In the genomic region with DNA sequence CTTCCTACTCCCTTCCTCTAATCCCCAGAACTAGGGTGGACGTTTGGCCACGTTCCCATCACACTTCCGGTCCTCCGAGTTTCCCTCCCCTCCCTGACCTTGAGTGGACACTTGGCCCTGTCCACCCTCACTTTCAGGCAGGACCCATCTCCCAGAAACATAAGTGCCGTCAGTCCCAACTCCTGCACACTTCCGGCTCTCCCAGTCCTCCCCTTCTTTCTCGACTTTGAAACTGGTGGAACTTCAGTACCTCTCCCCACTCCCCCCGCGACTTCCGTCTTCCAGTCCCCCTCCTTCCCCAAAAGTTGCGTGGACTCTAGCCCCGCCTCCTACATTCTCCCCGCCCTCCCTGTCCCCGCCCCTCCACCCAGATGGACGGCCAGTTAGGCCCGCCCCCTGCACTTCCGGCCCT, we compare ENCODE assay signal across 8 cellular contexts. TPM values are rescaled to one million over a fixed set of nuclear protein-coding genes. Genes with fewer than 3 reads are reported as not detected.
DNase-seq lines count a peak whose midpoint lies in the region; ATAC-seq, FAIRE-seq and TF ChIP-seq lines count a peak whose summit lies in the region.

No MANE protein-coding gene starts in this region.

- H3K9me3 Mint-ChIP-seq in activated T-cell treated with anti-CD3 and anti-CD28 coated beads, Interleukin-2, amount 50 U/mL, for 24 hours, result peaks cover 43% of the 10 kb centered on the region

- H2AK5ac ChIP-seq in IMR-90 (ENCODE audit: low read depth, low read length), result peak overlapping the region; percentile 15; the same call in 1 of the 2 replicates

- H4K20me1 ChIP-seq in DOHH2 (ENCODE audit: control insufficient read depth, insufficient read depth, low read depth, low read length) (no peaks in the 10 kb centered on the region), IMR-90 (ENCODE audit: insufficient read depth, low read length) (no peaks in the 10 kb centered on the region)

- H3K23ac ChIP-seq in IMR-90 (ENCODE audit: low read depth, low read length), result no peak overlapping the region

- H2AK9ac ChIP-seq in IMR-90 (replicated peaks; ENCODE audit: low read depth, low read length, poor library complexity), result peak overlapping the region; percentile 91

- CTCF ChIA-PET in IMR-90 (lab: Yijun Ruan, JAX), result no interaction called here

- no peaks in the 10 kb centered on the region for H3F3A ChIP-seq in DOHH2 (ENCODE audit: control insufficient read depth, insufficient read depth)

- no peak overlapping the region for H3K56ac ChIP-seq in IMR-90 (ENCODE audit: extremely low read depth, insufficient read depth, low read length)

- H3K36me3 ChIP-seq in DOHH2 (ENCODE audit: control insufficient read depth, low read length), result peaks cover 36% of the 10 kb centered on the region
- peaks cover 39% of the 10 kb centered on the region for H3K36me3 ChIP-seq in IMR-90 (ENCODE audit: control insufficient read depth, insufficient read depth, low read length)
- peaks cover 0 to 74% of the 10 kb centered on the region in 2 donors for H3K36me3 ChIP-seq in gastroesophageal sphincter
- H3K36me3 ChIP-seq in small intestine (ENCODE audit: control insufficient read depth in 2 of 2, insufficient read depth in 2 of 2, low read length in 2 of 2), result peaks cover 11 to 21% of the 10 kb centered on the region in 2 donors

- 18% methylated on average over 4 of the region's 17 CpGs; no CpG with 5 or more reads in 1 of the 2 experiments for WGBS in IMR-90 (ENCODE audit: extremely low coverage in 2 of 2, insufficient read length in 1 of 2), 2 experiments
- whole genome bisulfite sequencing in gastroesophageal sphincter (ENCODE audit: low coverage in 1 of 2), 2 donors, result 4 to 8% methylated on average over 7 to 11 of the region's 17 CpGs
- 5 to 8% (median 6%) methylated on average over 17 of the region's 17 CpGs for WGBS in small intestine, 3 donors

- TF ChIP-seq POLR2A in IMR-90 (IDR thresholded peaks at IDR 0.05; ENCODE audit: low read depth, low read length) (no peak), gastroesophageal sphincter (IDR thresholded peaks at IDR 0.05) (no peak)

- H2BK15ac ChIP-seq in IMR-90 (ENCODE audit: low read depth, low read length), result 0 out of 3 replicates have a peak overlapping the region, but pooled peaks have one; percentile 0

- peaks cover 22 to 31% of the 10 kb centered on the region in 2 experiments; a peak in 3 of 4 replicates for H3K79me1 ChIP-seq in IMR-90 (ENCODE audit: low read depth in 1 of 2, low read length in 2 of 2)

- peaks cover 25% of the 10 kb centered on the region for H3K4me1 Mint-ChIP-seq in activated T-cell treated with anti-CD3 and anti-CD28 coated beads, Interleukin-2, amount 50 U/mL, for 24 hours (ENCODE audit: low read depth)

- H2BK20ac ChIP-seq in IMR-90 (ENCODE audit: low read depth, low read length), result no peak overlapping the region

- H3K79me2 ChIP-seq in DOHH2 (ENCODE audit: control insufficient read depth, low read length), result peaks cover 12% of the 10 kb centered on the region

- ATAC-seq in IMR-90 (ENCODE audit: low read depth), result no peak
- ATAC-seq in gastroesophageal sphincter, result no peak
- ATAC-seq in foreskin keratinocyte, result no peak

- no peak for FAIRE-seq in small intestine (lab: Jason Lieb, UNC)

- H3K4me2 ChIP-seq in DOHH2 (ENCODE audit: low read length), result peak overlapping the region; percentile 95
- peak overlapping the region; percentile 28; the same call in 1 of the 2 replicates for H3K4me2 ChIP-seq in IMR-90 (ENCODE audit: low read depth, low read length)

- peak overlapping the region; percentile 98 to 100 for H4K8ac ChIP-seq in IMR-90 (ENCODE audit: low read depth in 2 of 2, low read length in 2 of 2)

- H3K36me3 Mint-ChIP-seq in activated T-cell treated with anti-CD3 and anti-CD28 coated beads, Interleukin-2, amount 50 U/mL, for 24 hours (ENCODE audit: low read depth), result peaks cover 91% of the 10 kb centered on the region

- H3K4me3 ChIP-seq in DOHH2 (ENCODE audit: low read length), result peak overlapping the region; percentile 88
- peak overlapping the region; percentile 98 for H3K4me3 ChIP-seq in IMR-90 (ENCODE audit: insufficient read depth, low read depth, low read length)
- H3K4me3 ChIP-seq in gastroesophageal sphincter, result peak overlapping the region; percentile 40 to 91
- H3K4me3 ChIP-seq in small intestine (ENCODE audit: low read depth in 1 of 2, low read length in 2 of 2), result peak overlapping the region in 1 of 2 donors; percentile 82

- H3K4me1 ChIP-seq in DOHH2 (ENCODE audit: control insufficient read depth, low read length), result peaks cover 14% of the 10 kb centered on the region
- H3K4me1 ChIP-seq in IMR-90 (ENCODE audit: control insufficient read depth, insufficient read depth, low read length), result no peaks in the 10 kb centered on the region
- H3K4me1 ChIP-seq in gastroesophageal sphincter, result peaks cover 0 to 21% (median 0%) of the 10 kb centered on the region in 3 donors
- H3K4me1 ChIP-seq in small intestine (ENCODE audit: control insufficient read depth in 2 of 2, insufficient read depth in 1 of 2, low read depth in 1 of 2, low read length in 1 of 2), result no peaks in the 10 kb centered on the region
- no peaks in the 10 kb centered on the region for H3K4me1 ChIP-seq in foreskin keratinocyte

- BruUV-seq in IMR-90 (replicated peaks; lab: Mats Ljungman, UMichigan), result no TSS peak

- H3K27ac Mint-ChIP-seq in activated T-cell treated with anti-CD3 and anti-CD28 coated beads, Interleukin-2, amount 50 U/mL, for 24 hours, result peak overlapping the region; percentile 98

- TF ChIP-seq CTCF in DOHH2 (IDR thresholded peaks at IDR 0.05; ENCODE audit: low read depth, low read length, poor library complexity, severe bottlenecking) (no peak), IMR-90 (conservative IDR thresholded peaks at IDR 0.05; ENCODE audit: low read depth, low read length) (no peak), gastroesophageal sphincter (IDR thresholded peaks at IDR 0.05) (no peak), foreskin keratinocyte (conservative IDR thresholded peaks at IDR 0.05) (no peak)

- H3K14ac ChIP-seq in IMR-90 (replicated peaks; ENCODE audit: low read depth, low read length), result 0 out of 2 replicates have a peak overlapping the region, but pooled peaks have one; percentile 8

- peak overlapping the region; percentile 100 for H2AFZ ChIP-seq in IMR-90 (replicated peaks; ENCODE audit: low read length, poor library complexity)

- peak overlapping the region; percentile 60; the same call in 1 of the 2 replicates for H4K91ac ChIP-seq in IMR-90 (ENCODE audit: insufficient read depth, low read depth, low read length)

- H3K27me3 Mint-ChIP-seq in activated T-cell treated with anti-CD3 and anti-CD28 coated beads, Interleukin-2, amount 50 U/mL, for 24 hours, result no peaks in the 10 kb centered on the region

- DNase-seq in IMR-90, result no peak
- DNase-seq in activated T-cell treated with anti-CD3 and anti-CD28 coated beads, Interleukin-2, amount 50 U/mL, for 24 hours, result no peak
- no peak for DNase-seq in small intestine
- no peak for DNase-seq in mesenteric fat pad (ENCODE audit: low spot score)
- DNase-seq in kidney tubule cell (ENCODE audit: low spot score), result no peak
- DNase-seq in foreskin keratinocyte, result no peak

- H3K27ac ChIP-seq in DOHH2 (ENCODE audit: low read depth, low read length), result peak overlapping the region; percentile 81
- H3K27ac ChIP-seq in IMR-90 (ENCODE audit: insufficient read depth, low read length), result peak overlapping the region; percentile 100
- peak overlapping the region; percentile 1 to 98 (median 96) for H3K27ac ChIP-seq in gastroesophageal sphincter
- peak overlapping the region; percentile 24 to 100 for H3K27ac ChIP-seq in small intestine (ENCODE audit: low read depth in 1 of 2, low read length in 1 of 2)
- H3K27ac ChIP-seq in foreskin keratinocyte, result no peak overlapping the region

- TF ChIP-seq RAD21 in IMR-90 (IDR thresholded peaks at IDR 0.05; ENCODE audit: low read length), result no peak

- H3K9ac ChIP-seq in IMR-90 (ENCODE audit: low read depth, low read length), result no peak overlapping the region

- peak overlapping the region; percentile 6; the same call in 1 of the 2 replicates for H4K5ac ChIP-seq in IMR-90 (ENCODE audit: low read depth, low read length)

- intact Hi-C loops in IMR-90 (cut with micrococcal nuclease), result loop anchor here (5.0 kb wide), 1 partner anchor 95 kb away; a partner anchor contains a TSS

- in situ Hi-C loops in IMR-90 (cut with MboI; ENCODE audit: low sequenced_read_pairs), result no loop called here

- peak overlapping the region; percentile 88 for H3K4me3 Mint-ChIP-seq in activated T-cell treated with anti-CD3 and anti-CD28 coated beads, Interleukin-2, amount 50 U/mL, for 24 hours

- dilution Hi-C loops in IMR-90 (cut with HindIII; ENCODE audit: low sequenced_read_pairs, unreplicated experiment), result no loop called here

- peak overlapping the region; percentile 44 for H3K4ac ChIP-seq in IMR-90 (ENCODE audit: low read depth, low read length)

- peak overlapping the region; percentile 55 for H2BK5ac ChIP-seq in IMR-90 (ENCODE audit: low read depth, low read length, poor library complexity, severe bottlenecking)

- POLR2A ChIA-PET in IMR-90 (lab: Charles Lee; ENCODE audit: unreplicated experiment), result interaction anchor here (0.6 to 1.1 kb wide), 2 partner anchors 12 to 179 kb away, joined by 3 read pairs; no protein-coding TSS in a partner anchor

- no peaks in the 10 kb centered on the region for H3K9me2 ChIP-seq in DOHH2 (replicated peaks; ENCODE audit: control insufficient read depth, low read length)

- H3K9me3 ChIP-seq in DOHH2 (ENCODE audit: control insufficient read depth, insufficient read depth, low read length), result peaks cover 58% of the 10 kb centered on the region
- peaks cover 81% of the 10 kb centered on the region for H3K9me3 ChIP-seq in IMR-90 (ENCODE audit: control insufficient read depth, insufficient read depth, low read length)
- peaks cover 0 to 100% (median 19%) of the 10 kb centered on the region in 3 donors for H3K9me3 ChIP-seq in gastroesophageal sphincter
- H3K9me3 ChIP-seq in small intestine (ENCODE audit: control insufficient read depth, low read depth), result peaks cover 9% of the 10 kb centered on the region

- no peak overlapping the region for H3K18ac ChIP-seq in IMR-90 (ENCODE audit: low read depth, low read length)

- no peak overlapping the region for H2BK120ac ChIP-seq in IMR-90 (ENCODE audit: low read depth, low read length)

- no peak for TF ChIP-seq EP300 in gastroesophageal sphincter (IDR thresholded peaks at IDR 0.05)

- no peaks in the 10 kb centered on the region for H3K9me1 ChIP-seq in IMR-90 (ENCODE audit: insufficient read depth, low read length)

- H3K27me3 ChIP-seq in DOHH2 (ENCODE audit: control insufficient read depth, low read length) (no peaks in the 10 kb centered on the region), IMR-90 (ENCODE audit: control insufficient read depth, insufficient read depth, low read length) (no peaks in the 10 kb centered on the region), gastroesophageal sphincter (no peaks in the 10 kb centered on the region), small intestine (ENCODE audit: control insufficient read depth in 2 of 2, insufficient read depth in 2 of 2, low read length in 2 of 2) (no peaks in the 10 kb centered on the region), foreskin keratinocyte (no peaks in the 10 kb centered on the region)

RNA-seq across cellular contexts. Expression of a gene that starts 0.3 kb away (rescaled TPM):
- total RNA-seq in IMR-90 (2012; rRNA removed) (12.5 and 15.2 TPM in 2 replicates), gastroesophageal sphincter (10 to 100 TPM; 17.0 to 23.5 (median 18.6) TPM), mesenteric fat pad (20.5 TPM), foreskin keratinocyte (20.2 and 25.6 TPM in 2 replicates)
- polyA plus RNA-seq in IMR-90 (2012; rRNA removed) (11.0 and 12.1 TPM in 2 replicates), small intestine (10 to 100 TPM; 13.6 to 24.6 (median 20.8) TPM), foreskin keratinocyte (11.8 and 12.6 TPM in 2 replicates)
- polyA plus RNA-seq in IMR-90 (2012; cell fraction: cytosol; rRNA removed), result 7.0 and 8.9 TPM in 2 replicates
- polyA plus RNA-seq in IMR-90 (2012; cell fraction: nucleus; rRNA removed; ENCODE audit: low replicate concordance), result 18.6 and 24.2 TPM in 2 replicates

RNA-seq across cellular contexts. Expression of a gene that starts 32.0 kb away (rescaled TPM):
- total RNA-seq in IMR-90 (2012; rRNA removed), result 15.3 and 16.8 TPM in 2 replicates
- polyA plus RNA-seq in IMR-90 (2012; rRNA removed), result 3.3 and 4.7 TPM in 2 replicates
- polyA plus RNA-seq in IMR-90 (2012; cell fraction: cytosol; rRNA removed), result 1.3 and 2.0 TPM in 2 replicates
- 1.1 and 3.6 TPM in 2 replicates for polyA plus RNA-seq in IMR-90 (2012; cell fraction: nucleus; rRNA removed; ENCODE audit: low replicate concordance)
- total RNA-seq in gastroesophageal sphincter, result 10 to 100 TPM in 2 of 4 donors, 1 to 10 TPM in 2; 8.4 to 14.8 (median 11.7) TPM
- 1 to 10 TPM; 1.1 to 3.7 (median 1.6) TPM for polyA plus RNA-seq in small intestine
- 8.3 TPM for total RNA-seq in mesenteric fat pad
- 8.2 and 8.4 TPM in 2 replicates for total RNA-seq in foreskin keratinocyte
- 3.2 and 3.4 TPM in 2 replicates for polyA plus RNA-seq in foreskin keratinocyte

RNA-seq across cellular contexts. Expression of a gene that starts 46.1 kb away (rescaled TPM):
- total RNA-seq in IMR-90 (2012; rRNA removed), result 35.3 and 45.9 TPM in 2 replicates
- 14.4 and 19.3 TPM in 2 replicates for polyA plus RNA-seq in IMR-90 (2012; rRNA removed)
- polyA plus RNA-seq in IMR-90 (2012; cell fraction: cytosol; rRNA removed), result 16.7 and 18.3 TPM in 2 replicates
- polyA plus RNA-seq in IMR-90 (2012; cell fraction: nucleus; rRNA removed; ENCODE audit: low replicate concordance), result 21.0 and 21.4 TPM in 2 replicates
- total RNA-seq in gastroesophageal sphincter, result 10 to 100 TPM; 25.4 to 54.6 (median 34.6) TPM
- 10 to 100 TPM; 11.9 to 22.5 (median 13.0) TPM for polyA plus RNA-seq in small intestine
- 25.2 TPM for total RNA-seq in mesenteric fat pad
- total RNA-seq in foreskin keratinocyte, result 40.6 and 41.1 TPM in 2 replicates
- 24.7 and 31.0 TPM in 2 replicates for polyA plus RNA-seq in foreskin keratinocyte
